Comparison of ENCODE assay signal across 7 cellular contexts in the genomic region with DNA sequence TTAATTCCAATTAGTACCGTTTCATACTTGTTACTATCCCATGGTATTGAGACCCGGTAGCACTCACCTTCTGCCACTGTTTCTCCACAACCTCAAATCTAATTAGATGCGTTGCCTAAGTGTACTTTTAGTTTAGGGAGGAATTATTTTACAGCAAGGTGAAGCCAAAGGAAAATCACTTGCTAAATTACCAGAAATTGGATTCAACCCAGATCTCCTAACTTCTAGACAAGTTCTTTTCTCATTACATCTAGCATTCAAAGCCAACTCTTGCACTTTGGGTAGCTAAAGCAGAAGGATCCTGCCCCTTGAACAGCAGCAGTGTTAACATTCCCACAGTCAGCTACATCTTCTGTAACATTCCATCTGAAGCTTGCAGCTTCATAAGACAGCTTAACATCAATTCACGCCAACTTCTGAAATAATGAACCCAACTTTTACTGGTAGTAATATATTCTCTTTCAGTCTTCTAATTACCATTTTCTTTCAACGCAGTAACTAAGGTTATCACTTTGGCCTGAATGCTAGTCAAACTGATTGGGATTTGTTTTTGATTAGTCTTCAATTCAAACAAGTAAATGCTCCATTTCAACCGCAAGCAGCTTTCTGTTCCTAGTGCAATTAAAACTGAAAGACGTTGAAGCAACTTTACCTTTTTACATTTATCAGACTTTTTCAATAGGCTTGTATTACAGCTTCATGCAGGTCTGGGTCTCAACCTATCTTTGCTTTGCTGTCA.
DNase-seq lines count a peak whose midpoint lies in the region; ATAC-seq and TF ChIP-seq lines count a peak whose summit lies in the region.

No MANE protein-coding gene starts in this region.

- DNase-seq in MM.1S (peak; percentile 58), cerebellar cortex (ENCODE audit: low spot score) (peak; percentile 43), superior temporal gyrus (ENCODE audit: extremely low spot score) (no peak)

- H3K4me3 ChIP-seq in MM.1S (ENCODE audit: low read length) = peak overlapping the region; percentile 95
- peak overlapping the region; percentile 88 for H3K4me3 ChIP-seq in mucosa of stomach (ENCODE audit: low read length)

- H3K9me2 ChIP-seq in MM.1S (replicated peaks; ENCODE audit: insufficient read depth, low read length) = no peaks in the 10 kb centered on the region

- peaks cover 38% of the 10 kb centered on the region for H3F3A ChIP-seq in MM.1S (ENCODE audit: insufficient read depth, low read length)

- peaks cover 17% of the 10 kb centered on the region for H3K4me1 ChIP-seq in MM.1S (ENCODE audit: low read length)
- H3K4me1 ChIP-seq in mucosa of stomach (ENCODE audit: control insufficient read depth, insufficient read depth, low read length) = peaks cover 16% of the 10 kb centered on the region

- TF ChIP-seq CTCF in MM.1S (IDR thresholded peaks at IDR 0.05; ENCODE audit: low read length) = no peak

- H3K27me3 ChIP-seq in MM.1S (replicated peaks; ENCODE audit: insufficient read depth, low read length) (no peaks in the 10 kb centered on the region), mucosa of stomach (ENCODE audit: control insufficient read depth, insufficient read depth, low read length) (no peaks in the 10 kb centered on the region)

- H3K9ac ChIP-seq in MM.1S (ENCODE audit: low read length) (peak overlapping the region; percentile 92), mucosa of stomach (ENCODE audit: low read length) (peak overlapping the region; percentile 98)

- H2AFZ ChIP-seq in MM.1S (ENCODE audit: low read length) = peak overlapping the region; percentile 73; the same call in 1 of the 2 replicates

- no peaks in the 10 kb centered on the region for H3K9me3 ChIP-seq in MM.1S (replicated peaks; ENCODE audit: insufficient read depth, low read length)
- H3K9me3 ChIP-seq in mucosa of stomach (ENCODE audit: control insufficient read depth, low read length) = no peaks in the 10 kb centered on the region

- H3K4me2 ChIP-seq in MM.1S (ENCODE audit: low read depth, low read length) = peak overlapping the region; percentile 70

- no peaks in the 10 kb centered on the region for H4K20me1 ChIP-seq in MM.1S (ENCODE audit: insufficient read depth, low read length)

- ATAC-seq in GM18511 (IDR thresholded peaks at IDR 0.05; ENCODE audit: unreplicated experiment) = peak; percentile 2
- ATAC-seq in GM19351 (IDR thresholded peaks at IDR 0.05; ENCODE audit: unreplicated experiment) = no peak
- no peak for ATAC-seq in HG03025 (IDR thresholded peaks at IDR 0.05; ENCODE audit: low FRiP score, unreplicated experiment)

- peak overlapping the region; percentile 96; the same call in 1 of the 2 replicates for H3K27ac ChIP-seq in MM.1S (ENCODE audit: low read length)

- H3K36me3 ChIP-seq in MM.1S (replicated peaks; ENCODE audit: insufficient read depth, low read length) (peaks cover 2% of the 10 kb centered on the region; the same call in 1 of the 2 replicates), mucosa of stomach (ENCODE audit: control insufficient read depth, insufficient read depth, low read length) (no peaks in the 10 kb centered on the region)

- H3K79me2 ChIP-seq in MM.1S (ENCODE audit: low read length) = peaks cover 69% of the 10 kb centered on the region
